Comparison of ENCODE assay signal across 1 cellular context in genomic region chr5:172835246-172836030, GRCh38.
TF ChIP-seq lines count a peak whose summit lies in the region.

No MANE protein-coding gene starts in this region.

TF ChIP-seq in GM12878, 131 proteins besides CTCF, POLR2A, EP300 and RAD21 (continued from another document):
- TF ChIP-seq, protein P1, sequence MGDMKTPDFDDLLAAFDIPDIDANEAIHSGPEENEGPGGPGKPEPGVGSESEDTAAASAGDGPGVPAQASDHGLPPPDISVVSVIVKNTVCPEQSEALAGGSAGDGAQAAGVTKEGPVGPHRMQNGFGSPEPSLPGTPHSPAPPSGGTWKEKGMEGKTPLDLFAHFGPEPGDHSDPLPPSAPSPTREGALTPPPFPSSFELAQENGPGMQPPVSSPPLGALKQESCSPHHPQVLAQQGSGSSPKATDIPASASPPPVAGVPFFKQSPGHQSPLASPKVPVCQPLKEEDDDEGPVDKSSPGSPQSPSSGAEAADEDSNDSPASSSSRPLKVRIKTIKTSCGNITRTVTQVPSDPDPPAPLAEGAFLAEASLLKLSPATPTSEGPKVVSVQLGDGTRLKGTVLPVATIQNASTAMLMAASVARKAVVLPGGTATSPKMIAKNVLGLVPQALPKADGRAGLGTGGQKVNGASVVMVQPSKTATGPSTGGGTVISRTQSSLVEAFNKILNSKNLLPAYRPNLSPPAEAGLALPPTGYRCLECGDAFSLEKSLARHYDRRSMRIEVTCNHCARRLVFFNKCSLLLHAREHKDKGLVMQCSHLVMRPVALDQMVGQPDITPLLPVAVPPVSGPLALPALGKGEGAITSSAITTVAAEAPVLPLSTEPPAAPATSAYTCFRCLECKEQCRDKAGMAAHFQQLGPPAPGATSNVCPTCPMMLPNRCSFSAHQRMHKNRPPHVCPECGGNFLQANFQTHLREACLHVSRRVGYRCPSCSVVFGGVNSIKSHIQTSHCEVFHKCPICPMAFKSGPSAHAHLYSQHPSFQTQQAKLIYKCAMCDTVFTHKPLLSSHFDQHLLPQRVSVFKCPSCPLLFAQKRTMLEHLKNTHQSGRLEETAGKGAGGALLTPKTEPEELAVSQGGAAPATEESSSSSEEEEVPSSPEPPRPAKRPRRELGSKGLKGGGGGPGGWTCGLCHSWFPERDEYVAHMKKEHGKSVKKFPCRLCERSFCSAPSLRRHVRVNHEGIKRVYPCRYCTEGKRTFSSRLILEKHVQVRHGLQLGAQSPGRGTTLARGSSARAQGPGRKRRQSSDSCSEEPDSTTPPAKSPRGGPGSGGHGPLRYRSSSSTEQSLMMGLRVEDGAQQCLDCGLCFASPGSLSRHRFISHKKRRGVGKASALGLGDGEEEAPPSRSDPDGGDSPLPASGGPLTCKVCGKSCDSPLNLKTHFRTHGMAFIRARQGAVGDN (IDR thresholded peaks at IDR 0.05), result 0 out of 2 replicates have a peak, but pooled peaks have one; percentile 14
- no peak for TF ChIP-seq ATF2 (IDR thresholded peaks at IDR 0.05; ENCODE audit: low read length)
- TF ChIP-seq JUNB (IDR thresholded peaks at IDR 0.05), result no peak
- peak; percentile 12; the same call in 1 of the 2 replicates for TF ChIP-seq CREB1 (IDR thresholded peaks at IDR 0.05; ENCODE audit: low read depth)
- TF ChIP-seq, protein P2, sequence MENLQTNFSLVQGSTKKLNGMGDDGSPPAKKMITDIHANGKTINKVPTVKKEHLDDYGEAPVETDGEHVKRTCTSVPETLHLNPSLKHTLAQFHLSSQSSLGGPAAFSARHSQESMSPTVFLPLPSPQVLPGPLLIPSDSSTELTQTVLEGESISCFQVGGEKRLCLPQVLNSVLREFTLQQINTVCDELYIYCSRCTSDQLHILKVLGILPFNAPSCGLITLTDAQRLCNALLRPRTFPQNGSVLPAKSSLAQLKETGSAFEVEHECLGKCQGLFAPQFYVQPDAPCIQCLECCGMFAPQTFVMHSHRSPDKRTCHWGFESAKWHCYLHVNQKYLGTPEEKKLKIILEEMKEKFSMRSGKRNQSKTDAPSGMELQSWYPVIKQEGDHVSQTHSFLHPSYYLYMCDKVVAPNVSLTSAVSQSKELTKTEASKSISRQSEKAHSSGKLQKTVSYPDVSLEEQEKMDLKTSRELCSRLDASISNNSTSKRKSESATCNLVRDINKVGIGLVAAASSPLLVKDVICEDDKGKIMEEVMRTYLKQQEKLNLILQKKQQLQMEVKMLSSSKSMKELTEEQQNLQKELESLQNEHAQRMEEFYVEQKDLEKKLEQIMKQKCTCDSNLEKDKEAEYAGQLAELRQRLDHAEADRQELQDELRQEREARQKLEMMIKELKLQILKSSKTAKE (IDR thresholded peaks at IDR 0.05; ENCODE audit: low read depth, poor library complexity, severe bottlenecking), result peak; percentile 28
- 0 out of 2 replicates have a peak, but pooled peaks have one; percentile 64 for TF ChIP-seq RCOR1 (conservative IDR thresholded peaks at IDR 0.05; ENCODE audit: low read depth, low read length)
- TF ChIP-seq NR2F1 (conservative IDR thresholded peaks at IDR 0.05), result 0 out of 2 replicates have a peak, but pooled peaks have one; percentile 32
- TF ChIP-seq, protein P3, sequence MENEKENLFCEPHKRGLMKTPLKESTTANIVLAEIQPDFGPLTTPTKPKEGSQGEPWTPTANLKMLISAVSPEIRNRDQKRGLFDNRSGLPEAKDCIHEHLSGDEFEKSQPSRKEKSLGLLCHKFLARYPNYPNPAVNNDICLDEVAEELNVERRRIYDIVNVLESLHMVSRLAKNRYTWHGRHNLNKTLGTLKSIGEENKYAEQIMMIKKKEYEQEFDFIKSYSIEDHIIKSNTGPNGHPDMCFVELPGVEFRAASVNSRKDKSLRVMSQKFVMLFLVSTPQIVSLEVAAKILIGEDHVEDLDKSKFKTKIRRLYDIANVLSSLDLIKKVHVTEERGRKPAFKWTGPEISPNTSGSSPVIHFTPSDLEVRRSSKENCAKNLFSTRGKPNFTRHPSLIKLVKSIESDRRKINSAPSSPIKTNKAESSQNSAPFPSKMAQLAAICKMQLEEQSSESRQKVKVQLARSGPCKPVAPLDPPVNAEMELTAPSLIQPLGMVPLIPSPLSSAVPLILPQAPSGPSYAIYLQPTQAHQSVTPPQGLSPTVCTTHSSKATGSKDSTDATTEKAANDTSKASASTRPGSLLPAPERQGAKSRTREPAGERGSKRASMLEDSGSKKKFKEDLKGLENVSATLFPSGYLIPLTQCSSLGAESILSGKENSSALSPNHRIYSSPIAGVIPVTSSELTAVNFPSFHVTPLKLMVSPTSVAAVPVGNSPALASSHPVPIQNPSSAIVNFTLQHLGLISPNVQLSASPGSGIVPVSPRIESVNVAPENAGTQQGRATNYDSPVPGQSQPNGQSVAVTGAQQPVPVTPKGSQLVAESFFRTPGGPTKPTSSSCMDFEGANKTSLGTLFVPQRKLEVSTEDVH (IDR thresholded peaks at IDR 0.05; ENCODE audit: low read depth, partially characterized antibody), result no peak
- peak; percentile 81 for TF ChIP-seq ZNF217 (IDR thresholded peaks at IDR 0.05)
- TF ChIP-seq RELB (IDR thresholded peaks at IDR 0.05; ENCODE audit: low read depth), result peak; percentile 17; the same call in 1 of the 2 replicates
- TF ChIP-seq, protein P4, sequence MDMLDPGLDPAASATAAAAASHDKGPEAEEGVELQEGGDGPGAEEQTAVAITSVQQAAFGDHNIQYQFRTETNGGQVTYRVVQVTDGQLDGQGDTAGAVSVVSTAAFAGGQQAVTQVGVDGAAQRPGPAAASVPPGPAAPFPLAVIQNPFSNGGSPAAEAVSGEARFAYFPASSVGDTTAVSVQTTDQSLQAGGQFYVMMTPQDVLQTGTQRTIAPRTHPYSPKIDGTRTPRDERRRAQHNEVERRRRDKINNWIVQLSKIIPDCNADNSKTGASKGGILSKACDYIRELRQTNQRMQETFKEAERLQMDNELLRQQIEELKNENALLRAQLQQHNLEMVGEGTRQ (IDR thresholded peaks at IDR 0.05; ENCODE audit: borderline replicate concordance, low read depth, low read length), result no peak
- TF ChIP-seq TCF7 (IDR thresholded peaks at IDR 0.05; ENCODE audit: borderline replicate concordance), result no peak
- TF ChIP-seq SMC3 (IDR thresholded peaks at IDR 0.05; ENCODE audit: borderline replicate concordance, low read length), result 0 out of 2 replicates have a peak, but pooled peaks have one; percentile 11
- TF ChIP-seq, protein P5, sequence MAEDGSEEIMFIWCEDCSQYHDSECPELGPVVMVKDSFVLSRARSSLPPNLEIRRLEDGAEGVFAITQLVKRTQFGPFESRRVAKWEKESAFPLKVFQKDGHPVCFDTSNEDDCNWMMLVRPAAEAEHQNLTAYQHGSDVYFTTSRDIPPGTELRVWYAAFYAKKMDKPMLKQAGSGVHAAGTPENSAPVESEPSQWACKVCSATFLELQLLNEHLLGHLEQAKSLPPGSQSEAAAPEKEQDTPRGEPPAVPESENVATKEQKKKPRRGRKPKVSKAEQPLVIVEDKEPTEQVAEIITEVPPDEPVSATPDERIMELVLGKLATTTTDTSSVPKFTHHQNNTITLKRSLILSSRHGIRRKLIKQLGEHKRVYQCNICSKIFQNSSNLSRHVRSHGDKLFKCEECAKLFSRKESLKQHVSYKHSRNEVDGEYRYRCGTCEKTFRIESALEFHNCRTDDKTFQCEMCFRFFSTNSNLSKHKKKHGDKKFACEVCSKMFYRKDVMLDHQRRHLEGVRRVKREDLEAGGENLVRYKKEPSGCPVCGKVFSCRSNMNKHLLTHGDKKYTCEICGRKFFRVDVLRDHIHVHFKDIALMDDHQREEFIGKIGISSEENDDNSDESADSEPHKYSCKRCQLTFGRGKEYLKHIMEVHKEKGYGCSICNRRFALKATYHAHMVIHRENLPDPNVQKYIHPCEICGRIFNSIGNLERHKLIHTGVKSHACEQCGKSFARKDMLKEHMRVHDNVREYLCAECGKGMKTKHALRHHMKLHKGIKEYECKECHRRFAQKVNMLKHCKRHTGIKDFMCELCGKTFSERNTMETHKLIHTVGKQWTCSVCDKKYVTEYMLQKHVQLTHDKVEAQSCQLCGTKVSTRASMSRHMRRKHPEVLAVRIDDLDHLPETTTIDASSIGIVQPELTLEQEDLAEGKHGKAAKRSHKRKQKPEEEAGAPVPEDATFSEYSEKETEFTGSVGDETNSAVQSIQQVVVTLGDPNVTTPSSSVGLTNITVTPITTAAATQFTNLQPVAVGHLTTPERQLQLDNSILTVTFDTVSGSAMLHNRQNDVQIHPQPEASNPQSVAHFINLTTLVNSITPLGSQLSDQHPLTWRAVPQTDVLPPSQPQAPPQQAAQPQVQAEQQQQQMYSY (CRISPR knock-in tag; IDR thresholded peaks at IDR 0.05), result no peak
- TF ChIP-seq, protein P6, sequence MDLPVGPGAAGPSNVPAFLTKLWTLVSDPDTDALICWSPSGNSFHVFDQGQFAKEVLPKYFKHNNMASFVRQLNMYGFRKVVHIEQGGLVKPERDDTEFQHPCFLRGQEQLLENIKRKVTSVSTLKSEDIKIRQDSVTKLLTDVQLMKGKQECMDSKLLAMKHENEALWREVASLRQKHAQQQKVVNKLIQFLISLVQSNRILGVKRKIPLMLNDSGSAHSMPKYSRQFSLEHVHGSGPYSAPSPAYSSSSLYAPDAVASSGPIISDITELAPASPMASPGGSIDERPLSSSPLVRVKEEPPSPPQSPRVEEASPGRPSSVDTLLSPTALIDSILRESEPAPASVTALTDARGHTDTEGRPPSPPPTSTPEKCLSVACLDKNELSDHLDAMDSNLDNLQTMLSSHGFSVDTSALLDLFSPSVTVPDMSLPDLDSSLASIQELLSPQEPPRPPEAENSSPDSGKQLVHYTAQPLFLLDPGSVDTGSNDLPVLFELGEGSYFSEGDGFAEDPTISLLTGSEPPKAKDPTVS (IDR thresholded peaks at IDR 0.05; ENCODE audit: low read depth, low read length), result no peak
- no peak for TF ChIP-seq KAT2A (conservative IDR thresholded peaks at IDR 0.05; ENCODE audit: control insufficient read depth, low read depth, low read length)
- TF ChIP-seq IRF4 (IDR thresholded peaks at IDR 0.05; ENCODE audit: low read depth, low read length), result no peak
- TF ChIP-seq SREBF1 (IDR thresholded peaks at IDR 0.05; ENCODE audit: low read length), result no peak
